Comparison of ENCODE assay signal across 1 cellular context in the genomic region with DNA sequence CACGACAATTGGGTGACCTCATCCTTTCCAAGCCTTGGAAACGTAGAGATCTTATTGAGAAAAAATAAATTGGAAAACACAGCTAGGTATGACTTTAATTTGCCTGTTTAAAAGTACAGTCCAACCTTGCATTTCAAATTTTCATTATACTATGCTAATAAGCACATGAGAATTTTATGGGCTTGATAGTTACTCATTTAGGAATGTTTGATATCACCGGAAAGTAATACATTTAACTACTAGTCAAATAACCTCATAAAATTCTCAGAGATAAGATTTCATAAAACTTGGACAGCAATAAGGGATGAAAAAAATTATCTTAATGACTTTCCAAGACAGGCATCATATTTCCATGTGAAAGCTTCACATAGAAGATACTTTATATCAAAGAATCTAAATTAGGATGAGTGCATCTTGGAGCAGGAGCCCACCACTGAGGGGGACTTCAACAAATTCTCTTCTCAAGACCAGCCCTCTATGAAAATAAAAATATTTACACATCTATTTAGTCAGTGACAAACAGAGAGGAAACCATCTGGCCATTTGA.
A peak's percentile ranks its signal among the peaks of the same experiment; 100 is the strongest.
TF ChIP-seq lines count a peak whose summit lies in the region.

No MANE protein-coding gene starts in this region.

TF ChIP-seq in HEK293, 187 proteins besides CTCF, POLR2A, EP300 and RAD21 (continued from another document and continues in another):
- TF ChIP-seq, protein P1, sequence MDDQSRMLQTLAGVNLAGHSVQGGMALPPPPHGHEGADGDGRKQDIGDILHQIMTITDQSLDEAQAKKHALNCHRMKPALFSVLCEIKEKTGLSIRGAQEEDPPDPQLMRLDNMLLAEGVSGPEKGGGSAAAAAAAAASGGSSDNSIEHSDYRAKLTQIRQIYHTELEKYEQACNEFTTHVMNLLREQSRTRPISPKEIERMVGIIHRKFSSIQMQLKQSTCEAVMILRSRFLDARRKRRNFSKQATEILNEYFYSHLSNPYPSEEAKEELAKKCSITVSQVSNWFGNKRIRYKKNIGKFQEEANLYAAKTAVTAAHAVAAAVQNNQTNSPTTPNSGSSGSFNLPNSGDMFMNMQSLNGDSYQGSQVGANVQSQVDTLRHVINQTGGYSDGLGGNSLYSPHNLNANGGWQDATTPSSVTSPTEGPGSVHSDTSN (CRISPR knock-in tag; IDR thresholded peaks at IDR 0.05) = no peak
- TF ChIP-seq ZBTB8A (tag by site-specific recombination; IDR thresholded peaks at IDR 0.05) (no peak), ZNF621 (tag by site-specific recombination; IDR thresholded peaks at IDR 0.05) (no peak), ZNF629 (tag by site-specific recombination; IDR thresholded peaks at IDR 0.05) (peak; percentile 25; the same call in 1 of the 2 replicates), KLF8 (tag by site-specific recombination; IDR thresholded peaks at IDR 0.05) (peak; percentile 26; the same call in 1 of the 2 replicates), ZNF175 (tag by site-specific recombination; IDR thresholded peaks at IDR 0.05) (no peak), ZNF391 (tag by site-specific recombination; IDR thresholded peaks at IDR 0.05; ENCODE audit: borderline replicate concordance, low read depth) (no peak), ZNF366 (tag by site-specific recombination; conservative IDR thresholded peaks at IDR 0.05) (no peak; the same call in 1 of the 2 replicates), ZNF416 (tag by site-specific recombination; IDR thresholded peaks at IDR 0.05) (no peak), KLF7 (tag by site-specific recombination; IDR thresholded peaks at IDR 0.05; ENCODE audit: borderline replicate concordance) (no peak), HOXC10 (CRISPR knock-in tag; IDR thresholded peaks at IDR 0.05) (no peak), ZNF530 (tag by site-specific recombination; IDR thresholded peaks at IDR 0.05; ENCODE audit: low read depth) (no peak), ZNF169 (tag by site-specific recombination; IDR thresholded peaks at IDR 0.05) (no peak), ZNF596 (tag by site-specific recombination; IDR thresholded peaks at IDR 0.05) (0 out of 2 replicates have a peak, but pooled peaks have one; percentile 6), SP3 (tag by site-specific recombination; IDR thresholded peaks at IDR 0.05) (no peak), ZNF311 (tag by site-specific recombination; IDR thresholded peaks at IDR 0.05; ENCODE audit: borderline replicate concordance) (no peak), ZFP37 (tag by site-specific recombination; IDR thresholded peaks at IDR 0.05) (no peak), ZNF626 (tag by site-specific recombination; IDR thresholded peaks at IDR 0.05) (no peak), ZNF658 (tag by site-specific recombination; IDR thresholded peaks at IDR 0.05) (no peak), ZNF112 (tag by site-specific recombination; IDR thresholded peaks at IDR 0.05) (no peak), ZFP41 (tag by site-specific recombination; IDR thresholded peaks at IDR 0.05; ENCODE audit: borderline replicate concordance) (no peak), ZNF138 (tag by site-specific recombination; IDR thresholded peaks at IDR 0.05; ENCODE audit: borderline replicate concordance) (no peak)
- TF ChIP-seq, protein P2, sequence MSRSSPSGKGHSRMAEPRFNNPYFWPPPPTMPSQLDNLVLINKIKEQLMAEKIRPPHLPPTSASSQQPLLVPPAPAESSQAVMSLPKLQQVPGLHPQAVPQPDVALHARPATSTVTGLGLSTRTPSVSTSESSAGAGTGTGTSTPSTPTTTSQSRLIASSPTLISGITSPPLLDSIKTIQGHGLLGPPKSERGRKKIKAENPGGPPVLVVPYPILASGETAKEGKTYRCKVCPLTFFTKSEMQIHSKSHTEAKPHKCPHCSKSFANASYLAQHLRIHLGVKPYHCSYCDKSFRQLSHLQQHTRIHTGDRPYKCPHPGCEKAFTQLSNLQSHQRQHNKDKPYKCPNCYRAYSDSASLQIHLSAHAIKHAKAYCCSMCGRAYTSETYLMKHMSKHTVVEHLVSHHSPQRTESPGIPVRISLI (tag by site-specific recombination; IDR thresholded peaks at IDR 0.05) = no peak
- TF ChIP-seq, protein P3, sequence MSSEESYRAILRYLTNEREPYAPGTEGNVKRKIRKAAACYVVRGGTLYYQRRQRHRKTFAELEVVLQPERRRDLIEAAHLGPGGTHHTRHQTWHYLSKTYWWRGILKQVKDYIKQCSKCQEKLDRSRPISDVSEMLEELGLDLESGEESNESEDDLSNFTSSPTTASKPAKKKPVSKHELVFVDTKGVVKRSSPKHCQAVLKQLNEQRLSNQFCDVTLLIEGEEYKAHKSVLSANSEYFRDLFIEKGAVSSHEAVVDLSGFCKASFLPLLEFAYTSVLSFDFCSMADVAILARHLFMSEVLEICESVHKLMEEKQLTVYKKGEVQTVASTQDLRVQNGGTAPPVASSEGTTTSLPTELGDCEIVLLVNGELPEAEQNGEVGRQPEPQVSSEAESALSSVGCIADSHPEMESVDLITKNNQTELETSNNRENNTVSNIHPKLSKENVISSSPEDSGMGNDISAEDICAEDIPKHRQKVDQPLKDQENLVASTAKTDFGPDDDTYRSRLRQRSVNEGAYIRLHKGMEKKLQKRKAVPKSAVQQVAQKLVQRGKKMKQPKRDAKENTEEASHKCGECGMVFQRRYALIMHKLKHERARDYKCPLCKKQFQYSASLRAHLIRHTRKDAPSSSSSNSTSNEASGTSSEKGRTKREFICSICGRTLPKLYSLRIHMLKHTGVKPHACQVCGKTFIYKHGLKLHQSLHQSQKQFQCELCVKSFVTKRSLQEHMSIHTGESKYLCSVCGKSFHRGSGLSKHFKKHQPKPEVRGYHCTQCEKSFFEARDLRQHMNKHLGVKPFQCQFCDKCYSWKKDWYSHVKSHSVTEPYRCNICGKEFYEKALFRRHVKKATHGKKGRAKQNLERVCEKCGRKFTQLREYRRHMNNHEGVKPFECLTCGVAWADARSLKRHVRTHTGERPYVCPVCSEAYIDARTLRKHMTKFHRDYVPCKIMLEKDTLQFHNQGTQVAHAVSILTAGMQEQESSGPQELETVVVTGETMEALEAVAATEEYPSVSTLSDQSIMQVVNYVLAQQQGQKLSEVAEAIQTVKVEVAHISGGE (tag by site-specific recombination; conservative IDR thresholded peaks at IDR 0.05; ENCODE audit: low read depth) = no peak; the same call in 1 of the 2 replicates
- TF ChIP-seq, protein P4, sequence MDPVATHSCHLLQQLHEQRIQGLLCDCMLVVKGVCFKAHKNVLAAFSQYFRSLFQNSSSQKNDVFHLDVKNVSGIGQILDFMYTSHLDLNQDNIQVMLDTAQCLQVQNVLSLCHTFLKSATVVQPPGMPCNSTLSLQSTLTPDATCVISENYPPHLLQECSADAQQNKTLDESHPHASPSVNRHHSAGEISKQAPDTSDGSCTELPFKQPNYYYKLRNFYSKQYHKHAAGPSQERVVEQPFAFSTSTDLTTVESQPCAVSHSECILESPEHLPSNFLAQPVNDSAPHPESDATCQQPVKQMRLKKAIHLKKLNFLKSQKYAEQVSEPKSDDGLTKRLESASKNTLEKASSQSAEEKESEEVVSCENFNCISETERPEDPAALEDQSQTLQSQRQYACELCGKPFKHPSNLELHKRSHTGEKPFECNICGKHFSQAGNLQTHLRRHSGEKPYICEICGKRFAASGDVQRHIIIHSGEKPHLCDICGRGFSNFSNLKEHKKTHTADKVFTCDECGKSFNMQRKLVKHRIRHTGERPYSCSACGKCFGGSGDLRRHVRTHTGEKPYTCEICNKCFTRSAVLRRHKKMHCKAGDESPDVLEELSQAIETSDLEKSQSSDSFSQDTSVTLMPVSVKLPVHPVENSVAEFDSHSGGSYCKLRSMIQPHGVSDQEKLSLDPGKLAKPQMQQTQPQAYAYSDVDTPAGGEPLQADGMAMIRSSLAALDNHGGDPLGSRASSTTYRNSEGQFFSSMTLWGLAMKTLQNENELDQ (tag by site-specific recombination; IDR thresholded peaks at IDR 0.05; ENCODE audit: low read depth) = no peak
- TF ChIP-seq, protein P5, sequence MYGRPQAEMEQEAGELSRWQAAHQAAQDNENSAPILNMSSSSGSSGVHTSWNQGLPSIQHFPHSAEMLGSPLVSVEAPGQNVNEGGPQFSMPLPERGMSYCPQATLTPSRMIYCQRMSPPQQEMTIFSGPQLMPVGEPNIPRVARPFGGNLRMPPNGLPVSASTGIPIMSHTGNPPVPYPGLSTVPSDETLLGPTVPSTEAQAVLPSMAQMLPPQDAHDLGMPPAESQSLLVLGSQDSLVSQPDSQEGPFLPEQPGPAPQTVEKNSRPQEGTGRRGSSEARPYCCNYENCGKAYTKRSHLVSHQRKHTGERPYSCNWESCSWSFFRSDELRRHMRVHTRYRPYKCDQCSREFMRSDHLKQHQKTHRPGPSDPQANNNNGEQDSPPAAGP (tag by site-specific recombination; IDR thresholded peaks at IDR 0.05) = no peak
- TF ChIP-seq, protein P6, sequence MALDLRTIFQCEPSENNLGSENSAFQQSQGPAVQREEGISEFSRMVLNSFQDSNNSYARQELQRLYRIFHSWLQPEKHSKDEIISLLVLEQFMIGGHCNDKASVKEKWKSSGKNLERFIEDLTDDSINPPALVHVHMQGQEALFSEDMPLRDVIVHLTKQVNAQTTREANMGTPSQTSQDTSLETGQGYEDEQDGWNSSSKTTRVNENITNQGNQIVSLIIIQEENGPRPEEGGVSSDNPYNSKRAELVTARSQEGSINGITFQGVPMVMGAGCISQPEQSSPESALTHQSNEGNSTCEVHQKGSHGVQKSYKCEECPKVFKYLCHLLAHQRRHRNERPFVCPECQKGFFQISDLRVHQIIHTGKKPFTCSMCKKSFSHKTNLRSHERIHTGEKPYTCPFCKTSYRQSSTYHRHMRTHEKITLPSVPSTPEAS (tag by site-specific recombination; IDR thresholded peaks at IDR 0.05) = 0 out of 2 replicates have a peak, but pooled peaks have one; percentile 7
- TF ChIP-seq, protein P7, sequence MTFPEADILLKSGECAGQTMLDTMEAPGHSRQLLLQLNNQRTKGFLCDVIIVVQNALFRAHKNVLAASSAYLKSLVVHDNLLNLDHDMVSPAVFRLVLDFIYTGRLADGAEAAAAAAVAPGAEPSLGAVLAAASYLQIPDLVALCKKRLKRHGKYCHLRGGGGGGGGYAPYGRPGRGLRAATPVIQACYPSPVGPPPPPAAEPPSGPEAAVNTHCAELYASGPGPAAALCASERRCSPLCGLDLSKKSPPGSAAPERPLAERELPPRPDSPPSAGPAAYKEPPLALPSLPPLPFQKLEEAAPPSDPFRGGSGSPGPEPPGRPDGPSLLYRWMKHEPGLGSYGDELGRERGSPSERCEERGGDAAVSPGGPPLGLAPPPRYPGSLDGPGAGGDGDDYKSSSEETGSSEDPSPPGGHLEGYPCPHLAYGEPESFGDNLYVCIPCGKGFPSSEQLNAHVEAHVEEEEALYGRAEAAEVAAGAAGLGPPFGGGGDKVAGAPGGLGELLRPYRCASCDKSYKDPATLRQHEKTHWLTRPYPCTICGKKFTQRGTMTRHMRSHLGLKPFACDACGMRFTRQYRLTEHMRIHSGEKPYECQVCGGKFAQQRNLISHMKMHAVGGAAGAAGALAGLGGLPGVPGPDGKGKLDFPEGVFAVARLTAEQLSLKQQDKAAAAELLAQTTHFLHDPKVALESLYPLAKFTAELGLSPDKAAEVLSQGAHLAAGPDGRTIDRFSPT (tag by site-specific recombination; IDR thresholded peaks at IDR 0.05) = peak; percentile 40; the same call in 1 of the 2 replicates
- TF ChIP-seq, protein P8, sequence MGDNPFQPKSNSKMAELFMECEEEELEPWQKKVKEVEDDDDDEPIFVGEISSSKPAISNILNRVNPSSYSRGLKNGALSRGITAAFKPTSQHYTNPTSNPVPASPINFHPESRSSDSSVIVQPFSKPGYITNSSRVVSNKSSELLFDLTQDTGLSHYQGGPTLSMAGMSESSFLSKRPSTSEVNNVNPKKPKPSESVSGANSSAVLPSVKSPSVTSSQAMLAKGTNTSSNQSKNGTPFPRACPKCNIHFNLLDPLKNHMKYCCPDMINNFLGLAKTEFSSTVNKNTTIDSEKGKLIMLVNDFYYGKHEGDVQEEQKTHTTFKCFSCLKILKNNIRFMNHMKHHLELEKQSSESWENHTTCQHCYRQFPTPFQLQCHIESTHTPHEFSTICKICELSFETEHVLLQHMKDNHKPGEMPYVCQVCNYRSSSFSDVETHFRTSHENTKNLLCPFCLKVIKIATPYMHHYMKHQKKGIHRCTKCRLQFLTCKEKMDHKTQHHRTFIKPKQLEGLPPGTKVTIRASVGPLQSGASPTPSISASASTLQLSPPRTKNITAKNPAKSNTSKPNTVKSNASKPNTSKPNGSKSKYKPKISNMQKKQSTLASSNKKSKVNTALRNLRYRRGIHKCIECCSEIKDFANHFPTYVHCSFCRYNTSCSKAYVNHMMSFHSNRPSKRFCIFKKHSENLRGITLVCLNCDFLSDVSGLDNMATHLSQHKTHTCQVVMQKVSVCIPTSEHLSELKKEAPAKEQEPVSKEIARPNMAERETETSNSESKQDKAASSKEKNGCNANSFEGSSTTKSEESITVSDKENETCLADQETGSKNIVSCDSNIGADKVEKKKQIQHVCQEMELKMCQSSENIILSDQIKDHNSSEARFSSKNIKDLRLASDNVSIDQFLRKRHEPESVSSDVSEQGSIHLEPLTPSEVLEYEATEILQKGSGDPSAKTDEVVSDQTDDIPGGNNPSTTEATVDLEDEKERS (tag by site-specific recombination; IDR thresholded peaks at IDR 0.05) = no peak
- TF ChIP-seq, protein P9, sequence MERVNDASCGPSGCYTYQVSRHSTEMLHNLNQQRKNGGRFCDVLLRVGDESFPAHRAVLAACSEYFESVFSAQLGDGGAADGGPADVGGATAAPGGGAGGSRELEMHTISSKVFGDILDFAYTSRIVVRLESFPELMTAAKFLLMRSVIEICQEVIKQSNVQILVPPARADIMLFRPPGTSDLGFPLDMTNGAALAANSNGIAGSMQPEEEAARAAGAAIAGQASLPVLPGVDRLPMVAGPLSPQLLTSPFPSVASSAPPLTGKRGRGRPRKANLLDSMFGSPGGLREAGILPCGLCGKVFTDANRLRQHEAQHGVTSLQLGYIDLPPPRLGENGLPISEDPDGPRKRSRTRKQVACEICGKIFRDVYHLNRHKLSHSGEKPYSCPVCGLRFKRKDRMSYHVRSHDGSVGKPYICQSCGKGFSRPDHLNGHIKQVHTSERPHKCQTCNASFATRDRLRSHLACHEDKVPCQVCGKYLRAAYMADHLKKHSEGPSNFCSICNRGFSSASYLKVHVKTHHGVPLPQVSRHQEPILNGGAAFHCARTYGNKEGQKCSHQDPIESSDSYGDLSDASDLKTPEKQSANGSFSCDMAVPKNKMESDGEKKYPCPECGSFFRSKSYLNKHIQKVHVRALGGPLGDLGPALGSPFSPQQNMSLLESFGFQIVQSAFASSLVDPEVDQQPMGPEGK (tag by site-specific recombination; IDR thresholded peaks at IDR 0.05) = no peak
